ENCODE assay signal across 13 cellular contexts in the genomic region with DNA sequence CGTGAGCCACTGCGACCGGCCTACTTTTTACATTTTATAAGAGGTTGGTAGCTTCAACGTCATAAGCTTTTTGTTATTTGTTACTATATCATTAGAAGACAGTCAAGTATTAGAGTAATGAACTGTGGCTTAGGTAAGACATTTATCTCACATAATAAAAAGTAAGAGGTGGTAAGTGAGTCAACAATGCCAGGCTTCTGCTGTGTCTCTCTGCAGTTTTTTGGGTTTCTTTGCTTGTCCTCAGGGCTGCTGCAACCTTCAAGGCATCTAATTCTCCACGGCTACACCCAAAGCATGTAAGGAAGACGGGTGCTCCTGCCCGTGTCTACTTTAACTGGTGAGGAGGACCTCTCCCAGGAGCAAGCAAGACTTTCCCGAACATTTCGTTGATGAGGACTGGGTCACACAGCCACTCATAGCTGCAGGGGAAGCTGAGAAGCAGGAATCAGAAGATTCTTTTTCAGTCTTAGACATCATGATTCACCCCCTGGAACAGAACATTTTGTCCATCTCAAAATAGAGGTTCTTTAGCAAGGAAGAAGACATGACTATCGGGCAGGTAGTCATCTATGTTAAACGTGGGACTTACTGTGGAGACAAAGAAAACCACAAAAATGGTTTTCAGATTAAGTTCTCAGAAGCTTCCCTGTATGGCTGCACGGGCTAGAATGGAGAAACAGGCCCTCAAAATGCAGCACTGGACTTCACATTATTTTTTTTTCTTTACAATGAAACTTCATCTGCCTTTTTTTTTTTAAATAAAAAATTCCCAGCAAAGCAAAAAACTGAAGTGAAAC. TPM values are rescaled to one million over a fixed set of nuclear protein-coding genes. Genes with fewer than 3 reads are reported as not detected.
DNase-seq lines count a peak whose midpoint lies in the region; ATAC-seq and TF ChIP-seq lines count a peak whose summit lies in the region.
"Had no signal": no experiment of that assay in that cellular context is flagged by ENCODE, and none has a peak within 500 bp of the region (broad histone marks: within the 10 kb centered on the region; RNA-seq: fewer than 3 reads in every experiment).

No MANE protein-coding gene starts in this region.

- ATAC-seq in CD4-positive, CD25-positive, alpha-beta regulatory T cell (ENCODE audit: low read depth in 2 of 2) = peak; percentile 34 to 56
- ATAC-seq in GM21717 (IDR thresholded peaks at IDR 0.05; ENCODE audit: unreplicated experiment) (peak; percentile 40), T-cell (replicated peaks in 1 of 4) (peak; percentile 34 to 71 (median 52)), GM19035 (IDR thresholded peaks at IDR 0.05; ENCODE audit: unreplicated experiment) (no peak), HG03097 (IDR thresholded peaks at IDR 0.05; ENCODE audit: low FRiP score, unreplicated experiment) (no peak), HG03354 (IDR thresholded peaks at IDR 0.05; ENCODE audit: poor library complexity, severe bottlenecking, unreplicated experiment) (no peak)

- H3K9me3 ChIP-seq in CD4-positive, CD25-positive, alpha-beta regulatory T cell (ENCODE audit: control insufficient read depth in 2 of 2, low read length in 2 of 2) = no peaks in the 10 kb centered on the region
- H3K9me3 ChIP-seq: left lung had no signal

- no peaks in the 10 kb centered on the region for H3K9me3 Mint-ChIP-seq in CD4-positive, CD25-positive, alpha-beta regulatory T cell
- no peaks in the 10 kb centered on the region for H3K9me3 Mint-ChIP-seq in T-cell

- peaks cover 19% of the 10 kb centered on the region for H3K4me1 ChIP-seq in CD4-positive, CD25-positive, alpha-beta regulatory T cell (ENCODE audit: control insufficient read depth, insufficient read depth, low read length, poor library complexity, severe bottlenecking)

- no peaks in the 10 kb centered on the region for H3K27me3 ChIP-seq in CD4-positive, CD25-positive, alpha-beta regulatory T cell (ENCODE audit: control insufficient read depth, insufficient read depth, low read length)
- H3K27me3 ChIP-seq: left lung had no signal

- CTCF ChIA-PET in T-cell (lab: Charles Lee) = interaction anchor here in 1 of 2 donors (0.6 to 0.9 kb wide), 3 partner anchors 27 to 644 kb away, joined by 3 to 4 read pairs (median 3); no protein-coding TSS in a partner anchor

- H3K27me3 Mint-ChIP-seq in CD4-positive, CD25-positive, alpha-beta regulatory T cell = no peaks in the 10 kb centered on the region
- no peaks in the 10 kb centered on the region for H3K27me3 Mint-ChIP-seq in T-cell

- H3K4me3 Mint-ChIP-seq in CD4-positive, CD25-positive, alpha-beta regulatory T cell = peak overlapping the region in 3 of 4 donors; percentile 9 to 73 (median 47)
- H3K4me3 Mint-ChIP-seq in T-cell = peak overlapping the region in 2 of 3 donors; percentile 4 to 55

- H3K36me3 Mint-ChIP-seq in CD4-positive, CD25-positive, alpha-beta regulatory T cell = no peaks in the 10 kb centered on the region
- H3K36me3 Mint-ChIP-seq in T-cell = no peaks in the 10 kb centered on the region

- POLR2A ChIA-PET in T-cell (lab: Charles Lee) = interaction anchor here (0.5 to 0.7 kb wide), 6 partner anchors 14 to 972 kb away, joined by 3 to 6 read pairs (median 4); no protein-coding TSS in a partner anchor

- TF ChIP-seq CTCF in coronary artery (IDR thresholded peaks at IDR 0.05) = no peak

- peak overlapping the region; percentile 32 to 76 (median 70) for H3K27ac Mint-ChIP-seq in CD4-positive, CD25-positive, alpha-beta regulatory T cell
- H3K27ac Mint-ChIP-seq in T-cell = peak overlapping the region; percentile 76 to 80

- H3K4me1 Mint-ChIP-seq in CD4-positive, CD25-positive, alpha-beta regulatory T cell = peaks cover 14 to 43% (median 32%) of the 10 kb centered on the region in 4 donors
- H3K4me1 Mint-ChIP-seq in T-cell = peaks cover 35 to 49% (median 42%) of the 10 kb centered on the region in 3 donors

- H3K36me3 ChIP-seq in CD4-positive, CD25-positive, alpha-beta regulatory T cell (ENCODE audit: control insufficient read depth, insufficient read depth, low read length) = no peaks in the 10 kb centered on the region
- H3K36me3 ChIP-seq: left lung had no signal

- DNase-seq in CD4-positive, CD25-positive, alpha-beta regulatory T cell = peak in 1 of 3 donors; percentile 62
- DNase-seq in T-cell = no peak
- peak; percentile 44 for DNase-seq in fibroblast of gingiva (ENCODE audit: low read depth)
- DNase-seq in coronary artery (ENCODE audit: low spot score) = no peak
- DNase-seq: activated CD4-positive, CD25-positive, alpha-beta regulatory T cell; DMS153; left lung; NCI-H446; substantia nigra had no signal

- H3K27ac ChIP-seq in CD4-positive, CD25-positive, alpha-beta regulatory T cell (ENCODE audit: insufficient read depth, low read length, poor library complexity, severe bottlenecking) = no peak overlapping the region
- H3K27ac ChIP-seq in coronary artery = no peak overlapping the region
- H3K27ac ChIP-seq: left lung had no signal

- H3K4me3 ChIP-seq in CD4-positive, CD25-positive, alpha-beta regulatory T cell (ENCODE audit: low read depth, low read length) = peak overlapping the region; percentile 48
- H3K4me3 ChIP-seq in coronary artery = no peak overlapping the region
- H3K4me3 ChIP-seq: left lung had no signal

RNA-seq across cellular contexts. Expression of a gene that starts 13.0 kb away (rescaled TPM):
- 645 TPM for total RNA-seq in CD4-positive, CD25-positive, alpha-beta regulatory T cell
- polyA plus RNA-seq in CD4-positive, CD25-positive, alpha-beta regulatory T cell = 100 to 1,000 TPM; 360 to 479 (median 397) TPM
- total RNA-seq in T-cell = 100 to 1,000 TPM; 174 to 436 (median 216) TPM

Comparison
In these comparisons a context has a peak if more than half of its experiments do, and no peak if none do; other contexts are left out.
1. ATAC-seq: peak in CD4-positive, CD25-positive, alpha-beta regulatory T cell (2 of 2), GM21717 (single experiment) and T-cell (4 of 4); none in GM19035 (single experiment), HG03097 (single experiment) and HG03354 (single experiment).